1 cellular context compared by ENCODE assay signal in the genomic region with DNA sequence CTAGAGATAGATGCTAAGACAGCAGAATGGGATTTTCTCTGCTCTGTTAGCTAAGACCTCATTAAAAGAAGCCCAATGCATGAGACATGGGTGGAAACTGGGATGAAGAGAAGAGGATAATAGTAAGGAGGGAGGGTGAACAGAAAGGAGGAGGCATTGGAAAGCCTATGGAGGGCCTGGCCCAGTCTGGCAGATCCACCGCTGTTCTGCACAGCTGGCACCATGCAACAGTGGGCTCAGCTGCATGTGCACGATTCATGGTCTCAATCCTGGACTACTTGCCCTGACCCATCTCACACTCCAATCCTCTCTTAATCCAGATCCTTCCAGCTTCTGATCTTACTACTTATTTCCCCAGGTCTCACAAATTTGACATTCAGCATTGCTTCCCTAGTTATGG.
TF ChIP-seq lines count a peak whose summit lies in the region.

No MANE protein-coding gene starts in this region.

TF ChIP-seq in neural cell, 6 proteins besides CTCF, POLR2A, EP300 and RAD21:
- TF ChIP-seq REST (IDR thresholded peaks at IDR 0.05; ENCODE audit: borderline replicate concordance) (no peak), TAF1 (IDR thresholded peaks at IDR 0.05; ENCODE audit: low read depth) (no peak), SMC3 (conservative IDR thresholded peaks at IDR 0.05; ENCODE audit: poor library complexity) (no peak), MXI1 (conservative IDR thresholded peaks at IDR 0.05; ENCODE audit: poor library complexity, severe bottlenecking) (no peak), EZH2 (IDR thresholded peaks at IDR 0.05; ENCODE audit: borderline replicate concordance, insufficient read depth, low read length, poor library complexity, severe bottlenecking) (no peak), POLR2AphosphoS5 (IDR thresholded peaks at IDR 0.05) (no peak)
